In genomic region chrX:16459008-16459407, GRCh38 we compare ENCODE assay signal across 25 cellular contexts.
DNase-seq lines count a peak whose midpoint lies in the region; FAIRE-seq and TF ChIP-seq lines count a peak whose summit lies in the region.
"Had no signal": no experiment of that assay in that cellular context is flagged by ENCODE, and none has a peak within 500 bp of the region (broad histone marks: within the 10 kb centered on the region; RNA-seq: fewer than 3 reads in every experiment).

No MANE protein-coding gene starts in this region.

- H3K9me3 ChIP-seq in astrocyte (ENCODE audit: insufficient read depth, low read depth, low read length) (no peaks in the 10 kb centered on the region), endothelial cell of umbilical vein (replicated peaks; ENCODE audit: control insufficient read depth, insufficient read depth, low read length) (no peaks in the 10 kb centered on the region), osteoblast (ENCODE audit: low read depth, low read length) (no peaks in the 10 kb centered on the region)
- H3K9me3 ChIP-seq: BLaER1 treated with 17β-estradiol and CSF1 and Interleukin-3, amounts not matched to agents 10 nM and 100 nM; Caco-2 had no signal

- no peaks in the 10 kb centered on the region for H3K4me1 Mint-ChIP-seq in astrocyte (ENCODE audit: low read depth, unreplicated experiment)
- H3K4me1 Mint-ChIP-seq: B cell had no signal

- H3K9ac ChIP-seq in astrocyte (ENCODE audit: low read length) (no peak overlapping the region), endothelial cell of umbilical vein (replicated peaks; ENCODE audit: extremely low read depth, insufficient read depth, low read length) (no peak overlapping the region)
- H3K9ac ChIP-seq: BLaER1 treated with 17β-estradiol and CSF1 and Interleukin-3, amounts not matched to agents 10 nM and 100 nM had no signal

- dilution Hi-C loops in endothelial cell of umbilical vein (cut with MboI; ENCODE audit: extremely low pct_ligation_motif_present, low sequenced_read_pairs), result no loop called here

- H3K36me3 ChIP-seq in astrocyte (ENCODE audit: insufficient read depth, low read length) (no peaks in the 10 kb centered on the region), endothelial cell of umbilical vein (ENCODE audit: control insufficient read depth in 2 of 2, extremely low read depth in 1 of 2, insufficient read depth in 2 of 2, low read length in 2 of 2) (no peaks in the 10 kb centered on the region), osteoblast (ENCODE audit: insufficient read depth, low read length) (no peaks in the 10 kb centered on the region)
- H3K36me3 ChIP-seq: BLaER1 treated with 17β-estradiol and CSF1 and Interleukin-3, amounts not matched to agents 10 nM and 100 nM had no signal

- no peaks in the 10 kb centered on the region for H3K36me3 Mint-ChIP-seq in astrocyte (ENCODE audit: low read depth, unreplicated experiment)
- H3K36me3 Mint-ChIP-seq: CD8-positive, alpha-beta T cell had no signal

- DNase-seq in astrocyte (ENCODE audit: low read depth), result no peak
- DNase-seq in endothelial cell of umbilical vein (ENCODE audit: low read depth, low spot score), result no peak
- peak; percentile 22 for DNase-seq in fibroblast of villous mesenchyme (ENCODE audit: low read depth)
- peak; percentile 23 for DNase-seq in osteoblast (ENCODE audit: insufficient read length, low spot score, missing footprints)
- no peak for DNase-seq in NCI-H226
- no peak for DNase-seq in NCI-H1694 treated with DMSO at 0.1 percent for 48 hours (lab: John Stamatoyannopoulos, UW)
- DNase-seq in UCSD-AML1 (lab: John Stamatoyannopoulos, UW; ENCODE audit: unreplicated experiment), result no peak
- DNase-seq in NCI-H526 (lab: John Stamatoyannopoulos, UW), result no peak
- DNase-seq: 8988T; ACHN; AML-193; Caco-2; Calu3; CD4-positive, alpha-beta T cell; CD8-positive, alpha-beta T cell; DMS79 treated with DMSO at 0.1 percent for 48 hours; GF-D8 had no signal

- POLR2A ChIA-PET in endothelial cell of umbilical vein (lab: Charles Lee), result no interaction called here

- H3K27ac ChIP-seq in astrocyte (ENCODE audit: low read depth, low read length) (no peak overlapping the region), endothelial cell of umbilical vein (ENCODE audit: insufficient read depth, low read depth, low read length) (no peak overlapping the region), osteoblast (ENCODE audit: low read depth, low read length) (no peak overlapping the region)
- H3K27ac ChIP-seq: BLaER1 treated with 17β-estradiol and CSF1 and Interleukin-3, amounts not matched to agents 10 nM and 100 nM; C4-2B had no signal

- no peaks in the 10 kb centered on the region for H3K4me1 ChIP-seq in astrocyte (ENCODE audit: insufficient read depth, low read length)
- H3K4me1 ChIP-seq in endothelial cell of umbilical vein (ENCODE audit: control insufficient read depth, extremely low read depth, insufficient read depth, low read length), result no peaks in the 10 kb centered on the region
- peaks cover 16% of the 10 kb centered on the region for H3K4me1 ChIP-seq in osteoblast (ENCODE audit: insufficient read depth, low read length)
- H3K4me1 ChIP-seq: BLaER1 treated with 17β-estradiol and CSF1 and Interleukin-3, amounts not matched to agents 10 nM and 100 nM; Caco-2 had no signal

- BruUV-seq in endothelial cell of umbilical vein (replicated peaks; lab: Mats Ljungman, UMichigan), result no TSS peak

- CTCF ChIA-PET in endothelial cell of umbilical vein (lab: Charles Lee), result interaction anchor here (0.9 kb wide), 1 partner anchor 14 kb away, joined by 3 read pairs; no protein-coding TSS in a partner anchor

- H4K20me1 ChIP-seq in astrocyte (ENCODE audit: insufficient read depth, low read length) (no peaks in the 10 kb centered on the region), endothelial cell of umbilical vein (replicated peaks; ENCODE audit: control insufficient read depth, extremely low read depth, insufficient read depth, low read length) (no peaks in the 10 kb centered on the region), osteoblast (ENCODE audit: insufficient read depth, low read length) (no peaks in the 10 kb centered on the region)
- H4K20me1 ChIP-seq: BLaER1 treated with 17β-estradiol and CSF1 and Interleukin-3, amounts not matched to agents 10 nM and 100 nM had no signal

- H3K4me2 ChIP-seq in astrocyte (ENCODE audit: low read length) (no peak overlapping the region), endothelial cell of umbilical vein (ENCODE audit: insufficient read depth, low read length) (no peak overlapping the region), osteoblast (ENCODE audit: insufficient read depth, low read length) (no peak overlapping the region)
- H3K4me2 ChIP-seq: BLaER1 treated with 17β-estradiol and CSF1 and Interleukin-3, amounts not matched to agents 10 nM and 100 nM had no signal

- no peaks in the 10 kb centered on the region for H3K9me1 ChIP-seq in endothelial cell of umbilical vein (replicated peaks; ENCODE audit: control insufficient read depth, extremely low read depth, insufficient read depth, low read length)

- H3K27ac Mint-ChIP-seq in astrocyte (ENCODE audit: unreplicated experiment), result no peak overlapping the region
- H3K27ac Mint-ChIP-seq: B cell; CD4-positive, alpha-beta T cell; CD8-positive, alpha-beta T cell had no signal

- H3K27me3 ChIP-seq in astrocyte (ENCODE audit: insufficient read depth, low read length), result no peaks in the 10 kb centered on the region
- H3K27me3 ChIP-seq in endothelial cell of umbilical vein (ENCODE audit: control insufficient read depth in 2 of 2, insufficient read depth in 2 of 2, low read length in 2 of 2), result no peaks in the 10 kb centered on the region
- H3K27me3 ChIP-seq in osteoblast (ENCODE audit: insufficient read depth, low read length), result no peaks in the 10 kb centered on the region

- H3K27me3 Mint-ChIP-seq in astrocyte (ENCODE audit: low read depth, unreplicated experiment), result no peaks in the 10 kb centered on the region
- H3K27me3 Mint-ChIP-seq: CD4-positive, alpha-beta T cell had no signal

- TF ChIP-seq POLR2A in endothelial cell of umbilical vein (IDR thresholded peaks at IDR 0.05; ENCODE audit: low read depth, low read length), result no peak

- no peak overlapping the region for H3K4me3 Mint-ChIP-seq in astrocyte (ENCODE audit: unreplicated experiment)
- H3K4me3 Mint-ChIP-seq: B cell; CD4-positive, alpha-beta T cell; CD8-positive, alpha-beta T cell had no signal

- H3K9me3 Mint-ChIP-seq in astrocyte (ENCODE audit: unreplicated experiment), result peaks cover 3% of the 10 kb centered on the region
- H3K9me3 Mint-ChIP-seq: CD4-positive, alpha-beta T cell; CD8-positive, alpha-beta T cell had no signal

- intact Hi-C loops in endothelial cell of umbilical vein (cut with micrococcal nuclease), result no loop called here

- TF ChIP-seq CTCF in astrocyte (IDR thresholded peaks at IDR 0.05; ENCODE audit: insufficient read depth, low read depth, low read length) (no peak), endothelial cell of umbilical vein (IDR thresholded peaks at IDR 0.05; ENCODE audit: extremely low read depth in 1 of 2, insufficient read depth in 1 of 2, low read depth in 1 of 2, low read length in 2 of 2) (no peak), fibroblast of villous mesenchyme (IDR thresholded peaks at IDR 0.05; ENCODE audit: insufficient read depth, low read depth, low read length) (no peak), osteoblast (IDR thresholded peaks at IDR 0.05; ENCODE audit: extremely low read depth, low read depth, low read length) (no peak)

- peak; percentile 83 for FAIRE-seq in astrocyte (lab: Jason Lieb, UNC)
- FAIRE-seq in endothelial cell of umbilical vein (lab: Jason Lieb, UNC), result peak; percentile 12
- FAIRE-seq: A204.1, D721Med, G401.6, GM12891, GM19239 had no signal

- no peak overlapping the region for H2AFZ ChIP-seq in astrocyte (ENCODE audit: low read depth, low read length)
- H2AFZ ChIP-seq in endothelial cell of umbilical vein (ENCODE audit: low read depth, low read length), result no peak overlapping the region
- no peak overlapping the region for H2AFZ ChIP-seq in osteoblast (ENCODE audit: low read length)

- no peak overlapping the region for H3K4me3 ChIP-seq in astrocyte (ENCODE audit: insufficient read depth, low read depth, low read length)
- H3K4me3 ChIP-seq in endothelial cell of umbilical vein (replicated peaks in 1 of 3; ENCODE audit: insufficient read depth in 1 of 3, low read depth in 1 of 3, low read length in 3 of 3), result no peak overlapping the region
- H3K4me3 ChIP-seq in fibroblast of villous mesenchyme (ENCODE audit: low read depth, low read length), result no peak overlapping the region
- H3K4me3 ChIP-seq in osteoblast (ENCODE audit: insufficient read depth, low read length), result no peak overlapping the region
- H3K4me3 ChIP-seq: BLaER1 treated with 17β-estradiol and CSF1 and Interleukin-3, amounts not matched to agents 10 nM and 100 nM had no signal

- H3K79me2 ChIP-seq in astrocyte (ENCODE audit: insufficient read depth, low read length), result no peaks in the 10 kb centered on the region
- no peaks in the 10 kb centered on the region for H3K79me2 ChIP-seq in endothelial cell of umbilical vein (ENCODE audit: control insufficient read depth, insufficient read depth, low read length)
- no peaks in the 10 kb centered on the region for H3K79me2 ChIP-seq in osteoblast (ENCODE audit: insufficient read depth, low read length)

TF ChIP-seq in endothelial cell of umbilical vein, 7 proteins besides CTCF, POLR2A, EP300 and RAD21:
- TF ChIP-seq MAX (IDR thresholded peaks at IDR 0.05; ENCODE audit: insufficient read depth, insufficient read length) (no peak), FOS (IDR thresholded peaks at IDR 0.05; ENCODE audit: borderline replicate concordance, insufficient read depth, low read length) (no peak), GATA2 (IDR thresholded peaks at IDR 0.05; ENCODE audit: insufficient read depth, insufficient read length, low read depth, low read length) (no peak)

Comparison
In these comparisons a context has a peak if more than half of its experiments do, and no peak if none do; other contexts are left out.
1. DNase-seq: peak in fibroblast of villous mesenchyme (single experiment) and osteoblast (single experiment); none in astrocyte (single experiment), endothelial cell of umbilical vein (single experiment), NCI-H226 (single experiment), NCI-H1694 treated with DMSO at 0.1 percent for 48 hours (single experiment), UCSD-AML1 (single experiment) and NCI-H526 (0 of 2).